In genomic region chr10:22481687-22482539, GRCh38 we compare ENCODE assay signal across 16 cellular contexts.
DNase-seq lines count a peak whose midpoint lies in the region; ATAC-seq and TF ChIP-seq lines count a peak whose summit lies in the region.
"Had no signal": no experiment of that assay in that cellular context is flagged by ENCODE, and none has a peak within 500 bp of the region (broad histone marks: within the 10 kb centered on the region; RNA-seq: fewer than 3 reads in every experiment).

No MANE protein-coding gene starts in this region.

- CTCF ChIA-PET in mammary epithelial cell (lab: Charles Lee; ENCODE audit: low non-redundant PET), result no interaction called here

- H3K36me3 ChIP-seq in mammary epithelial cell (ENCODE audit: insufficient read depth, low read length), result no peaks in the 10 kb centered on the region
- H3K36me3 ChIP-seq: thyroid gland had no signal

- H3K9ac ChIP-seq in mammary epithelial cell (ENCODE audit: insufficient read depth, low read length), result no peak overlapping the region

- H3K4me2 ChIP-seq in mammary epithelial cell (ENCODE audit: insufficient read depth, low read depth, low read length), result no peak overlapping the region

- H3K4me1 Mint-ChIP-seq in memory B cell, result peaks cover 6% of the 10 kb centered on the region

- H3K27me3 Mint-ChIP-seq in memory B cell, result peaks cover 4% of the 10 kb centered on the region

- ATAC-seq in memory B cell (ENCODE audit: low read depth) (no peak), HG02763 (IDR thresholded peaks at IDR 0.05; ENCODE audit: unreplicated experiment) (no peak)
- ATAC-seq: activated CD8-positive, alpha-beta T cell treated with anti-CD3 and anti-CD28 coated beads, Interleukin-2, amount 10 ng/mL, durations not matched to agents 7 days and 5 days; Panc1 had no signal

- H3K4me1 ChIP-seq in mammary epithelial cell (ENCODE audit: insufficient read depth, low read length), result no peaks in the 10 kb centered on the region
- H3K4me1 ChIP-seq: thyroid gland had no signal

- DNase-seq in EL (peak; percentile 6), LHCN-M2 (ENCODE audit: low read depth) (peak; percentile 26), mammary epithelial cell (peak; percentile 17), memory B cell (ENCODE audit: low spot score in 2 of 2) (no peak), midbrain (lab: John Stamatoyannopoulos, UW) (no peak), foreskin melanocyte (no peak)
- no peak for DNase-seq in activated T-cell treated with anti-CD3 and anti-CD28 coated beads, Interleukin-2, amount 50 U/mL, for 1 hour
- DNase-seq: activated CD8-positive, alpha-beta T cell treated with anti-CD3 and anti-CD28 coated beads, Interleukin-2, amount 10 ng/mL, durations not matched to agents 7 days and 5 days; activated naive CD4-positive, alpha-beta T cell; CD8-positive, alpha-beta memory T cell; Karpas-422; thyroid gland had no signal

- H3K4me3 Mint-ChIP-seq in memory B cell, result no peak overlapping the region
- H3K4me3 Mint-ChIP-seq: activated CD8-positive, alpha-beta T cell treated with anti-CD3 and anti-CD28 coated beads, Interleukin-2, amount 10 ng/mL, durations not matched to agents 7 days and 5 days; neural crest cell had no signal

- no peaks in the 10 kb centered on the region for H3K79me2 ChIP-seq in mammary epithelial cell (ENCODE audit: insufficient read depth, low read length)

- dilution Hi-C loops in mammary epithelial cell (cut with HindIII; ENCODE audit: low sequenced_read_pairs), result no loop called here

- H3K36me3 Mint-ChIP-seq in memory B cell, result no peaks in the 10 kb centered on the region

- H4K20me1 ChIP-seq in mammary epithelial cell (ENCODE audit: insufficient read depth, low read length), result no peaks in the 10 kb centered on the region

- no peak overlapping the region for H2AFZ ChIP-seq in mammary epithelial cell (ENCODE audit: low read depth, low read length)

- intact Hi-C loops in mammary epithelial cell (cut with micrococcal nuclease), result loop anchor here (10.0 kb wide), 1 partner anchor 57 kb away; no protein-coding TSS in a partner anchor

- no peak overlapping the region for H3K4me3 ChIP-seq in mammary epithelial cell (replicated peaks in 1 of 3; ENCODE audit: insufficient read depth in 1 of 3, low read depth in 2 of 3, low read length in 3 of 3)
- H3K4me3 ChIP-seq: skin epidermis, thyroid gland had no signal

- WGBS in mammary epithelial cell (ENCODE audit: low coverage, missing lambda C conversion rate), result 91% methylated on average over 5 of the region's 5 CpGs

- no peaks in the 10 kb centered on the region for H3K9me3 ChIP-seq in mammary epithelial cell (replicated peaks; ENCODE audit: insufficient read depth, low read length)
- H3K9me3 ChIP-seq: thyroid gland had no signal

- H3K9me3 Mint-ChIP-seq in memory B cell, result no peaks in the 10 kb centered on the region
- H3K9me3 Mint-ChIP-seq: CD8-positive, alpha-beta memory T cell; neural crest cell had no signal

- no peak overlapping the region for H3K27ac ChIP-seq in mammary epithelial cell (ENCODE audit: insufficient read depth, low read depth, low read length)
- H3K27ac ChIP-seq: skin epidermis, thyroid gland had no signal

- BruUV-seq in mammary epithelial cell (replicated peaks; lab: Mats Ljungman, UMichigan), result no TSS peak

- peaks cover 12% of the 10 kb centered on the region for H3K27me3 ChIP-seq in mammary epithelial cell (ENCODE audit: insufficient read depth, low read length)

- TF ChIP-seq CTCF in mammary epithelial cell (conservative IDR thresholded peaks at IDR 0.05 in 1 of 2, IDR thresholded peaks at IDR 0.05 in 1 of 2; ENCODE audit: extremely low read depth in 1 of 2, insufficient read depth in 1 of 2, low read depth in 1 of 2, low read length in 2 of 2), result no peak

- in situ Hi-C loops in mammary epithelial cell (cut with MboI; ENCODE audit: low sequenced_read_pairs in 2 of 2), result no loop called here

- H3K27ac Mint-ChIP-seq in memory B cell, result peak overlapping the region; percentile 24
- H3K27ac Mint-ChIP-seq: activated CD8-positive, alpha-beta T cell treated with anti-CD3 and anti-CD28 coated beads, Interleukin-2, amount 10 ng/mL, durations not matched to agents 7 days and 5 days; CD8-positive, alpha-beta memory T cell had no signal

Comparison
In these comparisons a context has a peak if more than half of its experiments do, and no peak if none do; other contexts are left out.
1. DNase-seq: peak in EL (single experiment), LHCN-M2 (single experiment) and mammary epithelial cell (single experiment); none in memory B cell (0 of 2), midbrain (single experiment), activated T-cell treated with anti-CD3 and anti-CD28 coated beads, Interleukin-2, amount 50 U/mL, for 1 hour (single experiment) and foreskin melanocyte (single experiment).